Comparison of ENCODE assay signal across 16 cellular contexts in the genomic region with DNA sequence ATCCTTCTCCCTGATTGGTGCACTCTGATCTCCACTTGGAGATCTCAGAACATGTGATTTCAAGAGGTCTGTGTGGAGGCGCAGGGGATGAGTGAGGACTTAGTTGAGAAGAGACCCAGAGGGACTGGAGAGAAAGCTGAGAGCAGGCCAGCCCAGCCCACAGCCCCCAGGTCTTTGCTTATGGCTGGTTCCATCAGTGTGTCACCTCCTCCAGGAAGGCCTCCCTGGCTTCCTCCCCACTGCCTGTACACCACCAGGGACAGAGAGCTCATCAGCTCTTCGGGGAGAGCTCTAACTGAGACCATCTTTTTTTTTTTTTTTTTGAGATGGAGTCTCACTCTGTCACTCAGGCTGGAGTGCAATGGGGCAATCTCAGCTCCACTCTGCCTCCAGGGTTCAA. TPM values are rescaled to one million over a fixed set of nuclear protein-coding genes. Genes with fewer than 3 reads are reported as not detected.
"Had no signal": no experiment of that assay in that cellular context is flagged by ENCODE, and none has a peak within 500 bp of the region (broad histone marks: within the 10 kb centered on the region; RNA-seq: fewer than 3 reads in every experiment).

No MANE protein-coding gene starts in this region.

- DNase-seq: activated CD4-positive, CD25-positive, alpha-beta regulatory T cell; activated naive CD4-positive, alpha-beta T cell treated with anti-CD3 and anti-CD28 coated beads, Interleukin-2, amount 50 U/mL, for 16 hours; amniotic stem cell; caudate nucleus; effector CD8-positive, alpha-beta T cell; foreskin melanocyte; head of caudate nucleus; kidney glomerular epithelial cell; ovary; sigmoid colon; spleen; SW 1271; thyroid gland had no signal

- H3K9me3 ChIP-seq: ovary, sigmoid colon, spleen, thyroid gland had no signal

- H3K27ac ChIP-seq: coronary artery, ovary, thyroid gland had no signal

- H3K9me3 Mint-ChIP-seq: neural crest cell had no signal

- H3K36me3 ChIP-seq: ovary, sigmoid colon, spleen, thyroid gland had no signal

- H3K27me3 ChIP-seq: ovary, sigmoid colon, spleen, thyroid gland had no signal

- H3K4me3 ChIP-seq: ovary, thyroid gland had no signal

- H3K4me3 Mint-ChIP-seq: neural crest cell had no signal

RNA-seq across cellular contexts. Expression of gene P2RX1, which starts 3.4 kb away (rescaled TPM):
- total RNA-seq: neural crest cell had no signal
- polyA plus RNA-seq: fibroblast of lung had no signal
